ENCODE assay signal across 18 cellular contexts in genomic region chr10:43109671-43110249, GRCh38.
"Had no signal": no experiment of that assay in that cellular context is flagged by ENCODE, and none has a peak within 500 bp of the region (broad histone marks: within the 10 kb centered on the region; RNA-seq: fewer than 3 reads in every experiment).

No MANE protein-coding gene starts in this region.

- H3K27me3 Mint-ChIP-seq: central memory CD8-positive, alpha-beta T cell had no signal

- H3K27ac ChIP-seq: esophagus muscularis mucosa, heart left ventricle, pancreas, tibial artery had no signal

- H3K4me3 ChIP-seq: esophagus muscularis mucosa, heart left ventricle, pancreas, tibial artery had no signal

- H3K36me3 ChIP-seq: esophagus muscularis mucosa, heart left ventricle, pancreas, tibial artery had no signal

- ATAC-seq: stimulated activated effector memory CD8-positive, alpha-beta T cell treated with anti-CD3 and anti-CD28 coated beads, Interleukin-12 subunit alpha, Interleukin-12 subunit beta, amount 100 ng/mL, for 72 hours had no signal

- H3K9me3 ChIP-seq: esophagus muscularis mucosa, heart left ventricle, pancreas, tibial artery had no signal

- H3K27ac Mint-ChIP-seq: activated CD4-positive, alpha-beta T cell treated with anti-CD3 and anti-CD28 coated beads, Interleukin-2, amount 10 ng/mL, durations not matched to agents 7 days and 5 days; activated naive CD4-positive, alpha-beta T cell treated with anti-CD3 and anti-CD28 coated beads, Interleukin-2, amount 50 U/mL, for 24 hours; activated T-cell treated with anti-CD3 and anti-CD28 coated beads, Interleukin-2, amount 50 U/mL, for 24 hours had no signal

- FAIRE-seq: islet of Langerhans, pancreas, TTC549 had no signal

- H3K4me1 Mint-ChIP-seq: activated naive CD4-positive, alpha-beta T cell treated with anti-CD3 and anti-CD28 coated beads, Interleukin-2, amount 50 U/mL, for 24 hours; neural crest cell had no signal

- H3K4me3 Mint-ChIP-seq: activated CD4-positive, alpha-beta T cell treated with anti-CD3 and anti-CD28 coated beads, Interleukin-2, amount 10 ng/mL, durations not matched to agents 7 days and 5 days; activated naive CD4-positive, alpha-beta T cell treated with anti-CD3 and anti-CD28 coated beads, Interleukin-2, amount 50 U/mL, for 24 hours; activated T-cell treated with anti-CD3 and anti-CD28 coated beads, Interleukin-2, amount 50 U/mL, for 24 hours; central memory CD8-positive, alpha-beta T cell; neural crest cell; stimulated activated effector memory CD8-positive, alpha-beta T cell treated with anti-CD3 and anti-CD28 coated beads, Interleukin-12 subunit alpha, Interleukin-12 subunit beta, amount 100 ng/mL, for 72 hours had no signal

- H3K27me3 ChIP-seq: pancreas had no signal

- DNase-seq: activated CD4-positive, alpha-beta T cell treated with anti-CD3 and anti-CD28 coated beads, Interleukin-2, amount 10 ng/mL, durations not matched to agents 7 days and 5 days; activated CD4-positive, CD25-positive, alpha-beta regulatory T cell; activated effector memory CD4-positive, alpha-beta T cell treated with Interleukin-2 at 50 U/mL for 16 hours; activated T-cell treated with anti-CD3 and anti-CD28 coated beads, Interleukin-2, amount 50 U/mL, for 24 hours; dermis blood vessel endothelial cell; foreskin melanocyte; stimulated activated CD4-positive, alpha-beta T cell treated with anti-CD3 and anti-CD28 coated beads, Interleukin-15, amount 100 ng/mL, for 24 hours; T-helper 2 cell; tibial artery had no signal

- H3K9me3 Mint-ChIP-seq: activated CD4-positive, alpha-beta T cell treated with anti-CD3 and anti-CD28 coated beads, Interleukin-2, amount 10 ng/mL, durations not matched to agents 7 days and 5 days; activated naive CD4-positive, alpha-beta T cell treated with anti-CD3 and anti-CD28 coated beads, Interleukin-2, amount 50 U/mL, for 24 hours; activated T-cell treated with anti-CD3 and anti-CD28 coated beads, Interleukin-2, amount 50 U/mL, for 24 hours; central memory CD8-positive, alpha-beta T cell; neural crest cell; stimulated activated effector memory CD8-positive, alpha-beta T cell treated with anti-CD3 and anti-CD28 coated beads, Interleukin-12 subunit alpha, Interleukin-12 subunit beta, amount 100 ng/mL, for 72 hours had no signal

- H3K36me3 Mint-ChIP-seq: activated naive CD4-positive, alpha-beta T cell treated with anti-CD3 and anti-CD28 coated beads, Interleukin-2, amount 50 U/mL, for 24 hours; stimulated activated effector memory CD8-positive, alpha-beta T cell treated with anti-CD3 and anti-CD28 coated beads, Interleukin-12 subunit alpha, Interleukin-12 subunit beta, amount 100 ng/mL, for 72 hours had no signal
